In the genomic region with DNA sequence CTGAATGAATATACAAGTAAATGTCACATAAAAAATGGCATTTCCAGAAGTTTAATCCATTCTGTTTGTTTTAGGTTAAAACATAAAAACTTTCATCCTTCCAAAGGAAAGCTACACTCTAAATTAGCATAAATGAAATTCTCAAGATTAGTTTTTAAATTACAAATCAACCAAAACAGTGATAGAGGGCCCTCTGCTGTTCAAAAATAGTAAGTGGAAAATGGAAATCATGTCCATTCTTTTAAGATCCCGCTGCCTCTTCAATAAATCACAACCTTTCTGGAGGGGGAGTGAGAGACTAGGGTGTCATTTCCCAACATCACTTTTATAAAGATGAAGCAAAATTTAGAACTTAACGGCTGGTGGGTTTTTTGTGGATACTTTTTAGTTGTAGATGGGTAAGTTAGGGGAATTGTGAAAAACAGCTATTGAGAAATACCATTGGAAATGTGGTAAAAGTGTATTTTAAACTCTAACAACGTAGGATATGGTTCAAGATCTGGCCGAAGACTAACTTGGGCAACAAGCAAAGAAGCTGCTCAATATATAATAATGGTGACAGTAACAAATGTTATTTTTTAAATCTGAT, we compare ENCODE assay signal across 8 cellular contexts. TPM values are rescaled to one million over a fixed set of nuclear protein-coding genes. Genes with fewer than 3 reads are reported as not detected.
DNase-seq lines count a peak whose midpoint lies in the region; ATAC-seq, FAIRE-seq and TF ChIP-seq lines count a peak whose summit lies in the region.

No MANE protein-coding gene starts in this region.

- WGBS in A549 (ENCODE audit: missing lambda C conversion rate) = 5% methylated on average over 4 of the region's 4 CpGs
- 0% methylated on average over 1 of the region's 4 CpGs for WGBS in mesenchymal stem cell

- FAIRE-seq in A549 (lab: Jason Lieb, UNC) = no peak

- DNase-seq in A549 (ENCODE audit: low read depth in 1 of 2, low spot score in 1 of 2) (peak; percentile 40 to 42), G401 (ENCODE audit: low spot score) (peak; percentile 20), NCI-H345 (lab: John Stamatoyannopoulos, UW) (peak; percentile 38), T47D (ENCODE audit: low read depth in 1 of 2, low spot score in 1 of 2) (peak; percentile 4 to 43), mesenchymal stem cell (peak; percentile 57), GOT3 (lab: John Stamatoyannopoulos, UW) (no peak), hippocampal formation (lab: John Stamatoyannopoulos, UW) (no peak), T-helper 9 cell (no peak)

- in situ Hi-C loops in G401 (cut with HindIII; ENCODE audit: low sequenced_read_pairs) = no loop called here
- in situ Hi-C loops in T47D (cut with HindIII; ENCODE audit: low pct_unique_long_range_greater_than_20kb, low sequenced_read_pairs) = no loop called here

- H3K4me1 ChIP-seq in A549 = peaks cover 13% of the 10 kb centered on the region; the same call in 2 of the 3 replicates
- no peaks in the 10 kb centered on the region for H3K4me1 ChIP-seq in mesenchymal stem cell (ENCODE audit: control insufficient read depth, insufficient read depth, low read depth, low read length)

- peak; percentile 71 to 75 for TF ChIP-seq RAD21 in A549 (conservative IDR thresholded peaks at IDR 0.05 in 1 of 2, IDR thresholded peaks at IDR 0.05 in 1 of 2)

- H3K23ac ChIP-seq in mesenchymal stem cell (ENCODE audit: low read length in 2 of 2) = no peak overlapping the region

- H4K8ac ChIP-seq in mesenchymal stem cell (ENCODE audit: low read length) = no peak overlapping the region

- H3K36me3 ChIP-seq in mesenchymal stem cell (ENCODE audit: control insufficient read depth in 1 of 2, insufficient read depth in 2 of 2, low read depth in 1 of 2, low read length in 2 of 2) = no peaks in the 10 kb centered on the region

- no peak overlapping the region for H3K18ac ChIP-seq in mesenchymal stem cell (ENCODE audit: low read depth in 1 of 2, low read length in 2 of 2)

- H2BK5ac ChIP-seq in mesenchymal stem cell (ENCODE audit: low read depth, low read length, poor library complexity, severe bottlenecking) = no peak overlapping the region

- ATAC-seq in A549 = no peak

- H3K9me3 ChIP-seq in A549 (no peaks in the 10 kb centered on the region), mesenchymal stem cell (ENCODE audit: control insufficient read depth, low read length) (no peaks in the 10 kb centered on the region)

- CTCF ChIA-PET in A549 (lab: Yijun Ruan, JAX) = interaction anchor here (0.6 to 3.5 kb wide), 12 partner anchors 9 to 1525 kb away, joined by 3 to 18 read pairs (median 4); no protein-coding TSS in a partner anchor

- H2AFZ ChIP-seq in mesenchymal stem cell (ENCODE audit: low read depth, low read length) = no peak overlapping the region

- H3K79me1 ChIP-seq in mesenchymal stem cell (replicated peaks; ENCODE audit: low read length, poor library complexity, severe bottlenecking) = no peaks in the 10 kb centered on the region

- peak overlapping the region; percentile 80 for H3K4me2 ChIP-seq in A549
- H3K4me2 ChIP-seq in mesenchymal stem cell (ENCODE audit: low read length, poor library complexity, severe bottlenecking) = no peak overlapping the region

- peak overlapping the region; percentile 96 for H3K9ac ChIP-seq in mesenchymal stem cell (ENCODE audit: low read length)

- no peak overlapping the region for H2BK15ac ChIP-seq in mesenchymal stem cell (ENCODE audit: low read depth, poor library complexity, severe bottlenecking)

- H3K4ac ChIP-seq in mesenchymal stem cell (ENCODE audit: low read depth in 1 of 2, low read length in 2 of 2) = no peak overlapping the region

- H4K91ac ChIP-seq in mesenchymal stem cell (ENCODE audit: low read length) = no peak overlapping the region

- no peaks in the 10 kb centered on the region for H3K27me3 ChIP-seq in mesenchymal stem cell (ENCODE audit: control insufficient read depth in 1 of 2, insufficient read depth in 1 of 2, low read length in 2 of 2)

- H2AK5ac ChIP-seq in mesenchymal stem cell (ENCODE audit: low read length, severe bottlenecking) = no peak overlapping the region

- TF ChIP-seq POLR2A in A549 (IDR thresholded peaks at IDR 0.05; ENCODE audit: low read length) = no peak

- H2BK12ac ChIP-seq in mesenchymal stem cell (ENCODE audit: low read length in 2 of 2) = no peak overlapping the region

- H3K27ac ChIP-seq in A549 = no peak overlapping the region
- no peak overlapping the region for H3K27ac ChIP-seq in mesenchymal stem cell (ENCODE audit: low read length, poor library complexity, severe bottlenecking)

- TF ChIP-seq EP300 in A549 (IDR thresholded peaks at IDR 0.05) = no peak

- H3K14ac ChIP-seq in mesenchymal stem cell (ENCODE audit: low read length in 2 of 2) = no peak overlapping the region

- H2BK120ac ChIP-seq in mesenchymal stem cell (ENCODE audit: low read depth, low read length) = no peak overlapping the region

- POLR2A ChIA-PET in A549 (lab: Yijun Ruan, JAX) = interaction anchor here (1.0 kb wide), 1 partner anchor 403 kb away, joined by 3 read pairs; no protein-coding TSS in a partner anchor

- H3K4me3 ChIP-seq in A549 = no peak overlapping the region
- no peak overlapping the region for H3K4me3 ChIP-seq in mesenchymal stem cell (ENCODE audit: insufficient read depth in 1 of 2, low read depth in 1 of 2, low read length in 2 of 2)

- peak; percentile 80 for TF ChIP-seq CTCF in A549 (IDR thresholded peaks at IDR 0.05)

TF ChIP-seq in A549, 52 proteins besides CTCF, POLR2A, EP300 and RAD21:
- TF ChIP-seq RARB (CRISPR knock-in tag; IDR thresholded peaks at IDR 0.05) = no peak
- TF ChIP-seq SMC3 (IDR thresholded peaks at IDR 0.05) = peak; percentile 69
- no peak for TF ChIP-seq MYC (IDR thresholded peaks at IDR 0.05; ENCODE audit: borderline replicate concordance, low read length)
- no peak for TF ChIP-seq FOSL2 (IDR thresholded peaks at IDR 0.05)
- no peak for TF ChIP-seq FOSL2 (CRISPR knock-in tag; IDR thresholded peaks at IDR 0.05)
- TF ChIP-seq, protein P1, sequence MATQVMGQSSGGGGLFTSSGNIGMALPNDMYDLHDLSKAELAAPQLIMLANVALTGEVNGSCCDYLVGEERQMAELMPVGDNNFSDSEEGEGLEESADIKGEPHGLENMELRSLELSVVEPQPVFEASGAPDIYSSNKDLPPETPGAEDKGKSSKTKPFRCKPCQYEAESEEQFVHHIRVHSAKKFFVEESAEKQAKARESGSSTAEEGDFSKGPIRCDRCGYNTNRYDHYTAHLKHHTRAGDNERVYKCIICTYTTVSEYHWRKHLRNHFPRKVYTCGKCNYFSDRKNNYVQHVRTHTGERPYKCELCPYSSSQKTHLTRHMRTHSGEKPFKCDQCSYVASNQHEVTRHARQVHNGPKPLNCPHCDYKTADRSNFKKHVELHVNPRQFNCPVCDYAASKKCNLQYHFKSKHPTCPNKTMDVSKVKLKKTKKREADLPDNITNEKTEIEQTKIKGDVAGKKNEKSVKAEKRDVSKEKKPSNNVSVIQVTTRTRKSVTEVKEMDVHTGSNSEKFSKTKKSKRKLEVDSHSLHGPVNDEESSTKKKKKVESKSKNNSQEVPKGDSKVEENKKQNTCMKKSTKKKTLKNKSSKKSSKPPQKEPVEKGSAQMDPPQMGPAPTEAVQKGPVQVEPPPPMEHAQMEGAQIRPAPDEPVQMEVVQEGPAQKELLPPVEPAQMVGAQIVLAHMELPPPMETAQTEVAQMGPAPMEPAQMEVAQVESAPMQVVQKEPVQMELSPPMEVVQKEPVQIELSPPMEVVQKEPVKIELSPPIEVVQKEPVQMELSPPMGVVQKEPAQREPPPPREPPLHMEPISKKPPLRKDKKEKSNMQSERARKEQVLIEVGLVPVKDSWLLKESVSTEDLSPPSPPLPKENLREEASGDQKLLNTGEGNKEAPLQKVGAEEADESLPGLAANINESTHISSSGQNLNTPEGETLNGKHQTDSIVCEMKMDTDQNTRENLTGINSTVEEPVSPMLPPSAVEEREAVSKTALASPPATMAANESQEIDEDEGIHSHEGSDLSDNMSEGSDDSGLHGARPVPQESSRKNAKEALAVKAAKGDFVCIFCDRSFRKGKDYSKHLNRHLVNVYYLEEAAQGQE (IDR thresholded peaks at IDR 0.05) = no peak
- peak in 1 of 2 experiments; percentile 33; a peak in 1 of 4 replicates for TF ChIP-seq CEBPB (IDR thresholded peaks at IDR 0.05)
- TF ChIP-seq, protein P2, sequence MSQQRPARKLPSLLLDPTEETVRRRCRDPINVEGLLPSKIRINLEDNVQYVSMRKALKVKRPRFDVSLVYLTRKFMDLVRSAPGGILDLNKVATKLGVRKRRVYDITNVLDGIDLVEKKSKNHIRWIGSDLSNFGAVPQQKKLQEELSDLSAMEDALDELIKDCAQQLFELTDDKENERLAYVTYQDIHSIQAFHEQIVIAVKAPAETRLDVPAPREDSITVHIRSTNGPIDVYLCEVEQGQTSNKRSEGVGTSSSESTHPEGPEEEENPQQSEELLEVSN (IDR thresholded peaks at IDR 0.05; ENCODE audit: borderline replicate concordance, low read depth) = no peak

RNA-seq across cellular contexts. Expression of a gene that starts 1.7 kb away (rescaled TPM):
- polyA plus RNA-seq in A549 (2011; rRNA removed) = 1.5 and 1.7 TPM in 2 replicates
- polyA plus RNA-seq in A549 (2012; cell fraction: cytosol; rRNA removed) = 0.09 and 0.22 TPM in 2 replicates
- 0.18 and 0.32 TPM in 2 replicates for polyA plus RNA-seq in A549 (2012; cell fraction: nucleus; rRNA removed)
- polyA plus RNA-seq in A549 (2017; fragmentation: RNase III; extraction: RNeasy Plus Mini Kit Qiagen cat#74134 plus additional on column Dnase treatment) = 0.43 to 0.51 TPM (median 0.49 TPM) in 3 replicates
- polyA minus RNA-seq in A549 (2011; rRNA and poly(A)+ RNA removed) = 2.2 and 2.5 TPM in 2 replicates
- 0.06 TPM in 1 of 2 replicates, not detected in the other for total RNA-seq in G401 (2014; rRNA removed; shearing (Covaris generic))
- polyA plus RNA-seq in mesenchymal stem cell (2013, experiment 1 of 2) = 0.23 TPM
- polyA plus RNA-seq in mesenchymal stem cell (2013, experiment 2 of 2) = 0.49 TPM

Comparison
In these comparisons a context has a peak if more than half of its experiments do, and no peak if none do; other contexts are left out.
1. DNase-seq: peak in A549 (2 of 2), G401 (single experiment), NCI-H345 (single experiment), T47D (2 of 2) and mesenchymal stem cell (single experiment); none in GOT3 (single experiment), hippocampal formation (0 of 2) and T-helper 9 cell (single experiment).